In the genomic region with DNA sequence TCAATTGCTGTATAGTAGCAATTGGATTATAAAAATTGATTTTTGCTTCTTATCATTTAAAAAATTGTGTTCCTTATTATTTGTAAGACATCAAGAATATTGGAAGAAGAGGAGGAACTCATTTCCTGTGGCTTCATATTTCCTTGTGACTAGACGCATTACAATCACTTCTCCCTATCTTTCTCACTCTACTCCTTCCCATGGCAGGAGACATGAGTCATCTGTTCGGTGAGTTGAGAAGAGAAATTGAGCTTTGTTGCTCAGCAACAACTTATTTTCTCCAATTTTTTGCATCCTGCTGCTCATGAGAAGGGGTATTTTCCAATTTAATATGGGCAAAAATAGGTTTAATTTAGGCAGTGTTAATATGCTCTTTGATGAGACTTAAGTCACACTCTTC, we compare ENCODE assay signal across 22 cellular contexts.
DNase-seq lines count a peak whose midpoint lies in the region; ATAC-seq, FAIRE-seq and TF ChIP-seq lines count a peak whose summit lies in the region.
"Had no signal": no experiment of that assay in that cellular context is flagged by ENCODE, and none has a peak within 500 bp of the region (broad histone marks: within the 10 kb centered on the region; RNA-seq: fewer than 3 reads in every experiment).

No MANE protein-coding gene starts in this region.

- DNase-seq in A172 (ENCODE audit: low spot score) (peak; percentile 44), HS-27A (ENCODE audit: low read depth) (peak; percentile 11), K562 (ENCODE audit: extremely low read depth in 1 of 4, low spot score in 3 of 4) (peak in 1 of 4 experiments; percentile 6), iris pigment epithelial cell (ENCODE audit: low read depth) (peak; percentile 42), 8988T (no peak), T1000 (lab: John Stamatoyannopoulos, UW) (no peak), COLO668 (lab: John Stamatoyannopoulos, UW; ENCODE audit: unreplicated experiment) (no peak)
- DNase-seq: activated CD4-positive, alpha-beta T cell treated with anti-CD3 and anti-CD28 coated beads, Interleukin-2, amount 10 ng/mL, durations not matched to agents 24 days and 14 days; activated CD8-positive, alpha-beta memory T cell treated with anti-CD3 and anti-CD28 coated beads, Interleukin-2, amount 50 U/mL, for 4 hours; activated effector memory CD4-positive, alpha-beta T cell treated with anti-CD3 and anti-CD28 coated beads, Interleukin-2, amount 50 U/mL, for 16 hours; adrenal gland; effector memory CD8-positive, alpha-beta T cell; heart left ventricle; NCI-H748 treated with DMSO at 0.1 percent for 48 hours; right cardiac atrium; SHP77; substantia nigra had no signal

- WGBS in K562 (ENCODE audit: insufficient coverage, low coverage, missing lambda C conversion rate): 4% methylated on average over 2 of the region's 2 CpGs

- H3K27me3 ChIP-seq in K562 (ENCODE audit: control insufficient read depth in 2 of 2, insufficient read depth in 2 of 2, low read length in 2 of 2): no peaks in the 10 kb centered on the region
- H3K27me3 ChIP-seq: adrenal gland; BLaER1 treated with 17β-estradiol and CSF1 and Interleukin-3, amounts not matched to agents 10 nM and 100 nM; heart left ventricle had no signal

- no peak for TF ChIP-seq EP300 in K562 (IDR thresholded peaks at IDR 0.05; ENCODE audit: low read length)

- intact Hi-C loops in K562 (cut with micrococcal nuclease): no loop called here

- CTCF ChIA-PET in K562 (lab: Yijun Ruan, JAX; ENCODE audit: low intra/inter-chr PET ratio): no interaction called here

- no peaks in the 10 kb centered on the region for H3K27me3 Mint-ChIP-seq in activated T-helper 17 cell treated with anti-CD3 and anti-CD28 coated beads, Interleukin-2, amount 50 U/mL, for 72 hours
- H3K27me3 Mint-ChIP-seq: activated CD4-positive, alpha-beta T cell treated with anti-CD3 and anti-CD28 coated beads, Interleukin-2, amount 10 ng/mL, durations not matched to agents 24 days and 14 days; effector memory CD8-positive, alpha-beta T cell had no signal

- no peak overlapping the region for H2AFZ ChIP-seq in K562 (ENCODE audit: low read depth, low read length)

- no peak overlapping the region for H3K27ac Mint-ChIP-seq in activated T-helper 17 cell treated with anti-CD3 and anti-CD28 coated beads, Interleukin-2, amount 50 U/mL, for 72 hours
- H3K27ac Mint-ChIP-seq: activated CD4-positive, alpha-beta T cell treated with anti-CD3 and anti-CD28 coated beads, Interleukin-2, amount 10 ng/mL, durations not matched to agents 24 days and 14 days; effector memory CD8-positive, alpha-beta T cell had no signal

- H3K9me3 ChIP-seq in K562 (replicated peaks; ENCODE audit: control insufficient read depth, insufficient read depth, low read depth, low read length): no peaks in the 10 kb centered on the region
- H3K9me3 ChIP-seq: adrenal gland; BLaER1 treated with 17β-estradiol and CSF1 and Interleukin-3, amounts not matched to agents 10 nM and 100 nM had no signal

- H3K4me3 Mint-ChIP-seq in activated T-helper 17 cell treated with anti-CD3 and anti-CD28 coated beads, Interleukin-2, amount 50 U/mL, for 72 hours: no peak overlapping the region
- H3K4me3 Mint-ChIP-seq: activated CD4-positive, alpha-beta T cell treated with anti-CD3 and anti-CD28 coated beads, Interleukin-2, amount 10 ng/mL, durations not matched to agents 24 days and 14 days; effector memory CD8-positive, alpha-beta T cell had no signal

- no peak for ATAC-seq in K562
- ATAC-seq in activated T-helper 17 cell treated with anti-CD3 and anti-CD28 coated beads, Interleukin-2, amount 50 U/mL, for 72 hours (replicated peaks): no peak
- ATAC-seq: A549; effector memory CD8-positive, alpha-beta T cell; GM12878; heart left ventricle; right cardiac atrium had no signal

- BruUV-seq in K562 (replicated peaks; lab: Mats Ljungman, UMichigan): no TSS peak

- H3K4me1 ChIP-seq in K562 (replicated peaks in 1 of 2; ENCODE audit: control insufficient read depth in 2 of 2, insufficient read depth in 2 of 2, low read length in 2 of 2): no peaks in the 10 kb centered on the region
- H3K4me1 ChIP-seq: A549, adrenal gland, heart left ventricle had no signal

- no peaks in the 10 kb centered on the region for H3K9me1 ChIP-seq in K562 (ENCODE audit: control insufficient read depth, insufficient read depth, low read length)

- no peaks in the 10 kb centered on the region for H3K4me1 Mint-ChIP-seq in activated T-helper 17 cell treated with anti-CD3 and anti-CD28 coated beads, Interleukin-2, amount 50 U/mL, for 72 hours
- H3K4me1 Mint-ChIP-seq: activated CD4-positive, alpha-beta T cell treated with anti-CD3 and anti-CD28 coated beads, Interleukin-2, amount 10 ng/mL, durations not matched to agents 24 days and 14 days had no signal

- no peak overlapping the region for H3K4me3 ChIP-seq in K562
- H3K4me3 ChIP-seq: A549; adrenal gland; BLaER1 treated with 17β-estradiol and CSF1 and Interleukin-3, amounts not matched to agents 10 nM and 100 nM; GM12878; heart left ventricle had no signal

- no peaks in the 10 kb centered on the region for H3K36me3 Mint-ChIP-seq in activated T-helper 17 cell treated with anti-CD3 and anti-CD28 coated beads, Interleukin-2, amount 50 U/mL, for 72 hours (ENCODE audit: low read depth)

- no peak for TF ChIP-seq CTCF in K562 (IDR thresholded peaks at IDR 0.05 in 2 of 3, conservative IDR thresholded peaks at IDR 0.05 in 1 of 3; ENCODE audit: insufficient read depth in 2 of 3, low read depth in 1 of 3, low read length in 3 of 3)

- H3K4me2 ChIP-seq in K562 (ENCODE audit: insufficient read depth, low read length): no peak overlapping the region
- H3K4me2 ChIP-seq: A549; BLaER1 treated with 17β-estradiol and CSF1 and Interleukin-3, amounts not matched to agents 10 nM and 100 nM had no signal

- H3K79me2 ChIP-seq in K562 (ENCODE audit: control insufficient read depth, insufficient read depth, low read length): no peaks in the 10 kb centered on the region

- POLR2A ChIA-PET in K562 (lab: Yijun Ruan, JAX): no interaction called here

- H3K36me3 ChIP-seq in K562 (ENCODE audit: control insufficient read depth, insufficient read depth, low read length): no peaks in the 10 kb centered on the region
- H3K36me3 ChIP-seq: adrenal gland; BLaER1 treated with 17β-estradiol and CSF1 and Interleukin-3, amounts not matched to agents 10 nM and 100 nM; heart left ventricle had no signal

- peaks cover 14% of the 10 kb centered on the region for H3K9me3 Mint-ChIP-seq in activated T-helper 17 cell treated with anti-CD3 and anti-CD28 coated beads, Interleukin-2, amount 50 U/mL, for 72 hours

- in situ Hi-C loops in K562 (cut with MboI): no loop called here

- FAIRE-seq in K562 (lab: Jason Lieb, UNC): no peak
- FAIRE-seq: A549, GM12878, TTC549 had no signal

- H4K20me1 ChIP-seq in K562 (replicated peaks; ENCODE audit: control insufficient read depth, insufficient read depth, low read length): no peaks in the 10 kb centered on the region
- H4K20me1 ChIP-seq: BLaER1 treated with 17β-estradiol and CSF1 and Interleukin-3, amounts not matched to agents 10 nM and 100 nM had no signal

- H3K9ac ChIP-seq in K562 (ENCODE audit: insufficient read depth in 1 of 2, low read depth in 2 of 2, low read length in 2 of 2): no peak overlapping the region
- H3K9ac ChIP-seq: BLaER1 treated with 17β-estradiol and CSF1 and Interleukin-3, amounts not matched to agents 10 nM and 100 nM had no signal

- no peak overlapping the region for H3K27ac ChIP-seq in K562 (ENCODE audit: extremely low read depth, low read depth, low read length)
- H3K27ac ChIP-seq: A549; adrenal gland; BLaER1 treated with 17β-estradiol and CSF1 and Interleukin-3, amounts not matched to agents 10 nM and 100 nM; heart left ventricle had no signal

- no peak for TF ChIP-seq RAD21 in K562 (CRISPR knock-in tag; conservative IDR thresholded peaks at IDR 0.05 in 1 of 2, IDR thresholded peaks at IDR 0.05 in 1 of 2)

- no peak for TF ChIP-seq POLR2A in K562 (conservative IDR thresholded peaks at IDR 0.05)

TF ChIP-seq in K562, 482 proteins besides CTCF, POLR2A, EP300 and RAD21:
- TF ChIP-seq ZBED1 (IDR thresholded peaks at IDR 0.05): no peak
- no peak for TF ChIP-seq STAG1 (CRISPR knock-in tag; IDR thresholded peaks at IDR 0.05; ENCODE audit: borderline replicate concordance)
- no peak for TF ChIP-seq PRMT5 (CRISPR knock-in tag; IDR thresholded peaks at IDR 0.05)
- no peak for TF ChIP-seq ZNF3 (CRISPR knock-in tag; IDR thresholded peaks at IDR 0.05)
- TF ChIP-seq FOSL1 (tag; conservative IDR thresholded peaks at IDR 0.05): peak; percentile 56

Comparison
In these comparisons a context has a peak if more than half of its experiments do, and no peak if none do; other contexts are left out.
1. DNase-seq: peak in A172 (single experiment), HS-27A (single experiment) and iris pigment epithelial cell (single experiment); none in 8988T (single experiment), T1000 (single experiment) and COLO668 (single experiment).